In the genomic region with DNA sequence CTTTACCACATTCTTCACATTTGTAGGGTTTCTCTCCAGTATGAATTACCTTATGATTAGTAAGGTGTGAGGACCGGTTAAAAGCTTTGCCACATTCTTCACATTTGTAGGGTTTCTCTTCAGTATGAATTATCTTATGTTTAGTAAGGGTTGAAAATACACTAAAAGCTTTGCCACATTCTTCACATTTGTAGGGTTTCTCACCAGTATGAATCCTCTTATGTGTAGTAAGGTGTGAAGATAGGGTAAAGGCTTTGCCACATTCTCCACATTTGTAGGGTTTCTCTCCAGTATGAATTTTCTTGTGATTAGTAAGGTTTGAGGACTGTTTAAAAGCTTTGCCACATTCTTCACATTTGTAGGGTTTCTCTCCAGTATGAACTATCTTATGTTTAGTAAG, we compare ENCODE assay signal across 2 cellular contexts.
TF ChIP-seq lines count a peak whose summit lies in the region.

No MANE protein-coding gene starts in this region.

TF ChIP-seq in K562, 482 proteins besides CTCF, POLR2A, EP300 and RAD21:
- peak; percentile 71; the same call in 1 of the 2 replicates for TF ChIP-seq ZNF274 (IDR thresholded peaks at IDR 0.05; ENCODE audit: borderline replicate concordance, low read depth, low read length)

TF ChIP-seq in H1, 55 proteins besides CTCF, POLR2A, EP300 and RAD21:
- peak; percentile 60; the same call in 1 of the 2 replicates for TF ChIP-seq ZNF274 (IDR thresholded peaks at IDR 0.05; ENCODE audit: borderline replicate concordance, extremely low read depth, low read length)
